ENCODE assay signal across 15 cellular contexts in genomic region chr11:6253196-6253595, GRCh38. TPM values are rescaled to one million over a fixed set of nuclear protein-coding genes. Genes with fewer than 3 reads are reported as not detected.
DNase-seq lines count a peak whose midpoint lies in the region; ATAC-seq and TF ChIP-seq lines count a peak whose summit lies in the region.
"Had no signal": no experiment of that assay in that cellular context is flagged by ENCODE, and none has a peak within 500 bp of the region (broad histone marks: within the 10 kb centered on the region; RNA-seq: fewer than 3 reads in every experiment).

No MANE protein-coding gene starts in this region.

- no peaks in the 10 kb centered on the region for H3K36me3 Mint-ChIP-seq in activated T-helper 17 cell treated with anti-CD3 and anti-CD28 coated beads, Interleukin-2, amount 50 U/mL, for 72 hours (ENCODE audit: low read depth)

- H3K27me3 Mint-ChIP-seq in activated T-helper 17 cell treated with anti-CD3 and anti-CD28 coated beads, Interleukin-2, amount 50 U/mL, for 72 hours = no peaks in the 10 kb centered on the region

- no peak overlapping the region for H3K4me3 Mint-ChIP-seq in activated T-helper 17 cell treated with anti-CD3 and anti-CD28 coated beads, Interleukin-2, amount 50 U/mL, for 72 hours

- DNase-seq in NCI-H2081 treated with DMSO at 0.1 percent for 48 hours (lab: John Stamatoyannopoulos, UW) (no peak), GM03348 (ENCODE audit: low spot score) (no peak)
- DNase-seq: Calu3, GOT3, left lung, NCI-H1417, spleen had no signal

- no peaks in the 10 kb centered on the region for H3K4me1 Mint-ChIP-seq in activated T-helper 17 cell treated with anti-CD3 and anti-CD28 coated beads, Interleukin-2, amount 50 U/mL, for 72 hours

- no peak overlapping the region for H3K27ac Mint-ChIP-seq in activated T-helper 17 cell treated with anti-CD3 and anti-CD28 coated beads, Interleukin-2, amount 50 U/mL, for 72 hours

- ATAC-seq in GM18861 (IDR thresholded peaks at IDR 0.05; ENCODE audit: unreplicated experiment) = peak; percentile 68
- peak; percentile 65 for ATAC-seq in GM21390 (IDR thresholded peaks at IDR 0.05; ENCODE audit: unreplicated experiment)
- ATAC-seq in HG02981 (IDR thresholded peaks at IDR 0.05; ENCODE audit: unreplicated experiment) = peak; percentile 78
- peak; percentile 81 for ATAC-seq in activated T-helper 17 cell treated with anti-CD3 and anti-CD28 coated beads, Interleukin-2, amount 50 U/mL, for 72 hours (replicated peaks)
- no peak for ATAC-seq in SK-N-SH treated with all-trans-retinoic acid at 6 μM for 48 hours
- ATAC-seq in GM21367 (IDR thresholded peaks at IDR 0.05; ENCODE audit: unreplicated experiment) = no peak
- ATAC-seq: left lung had no signal

- no peaks in the 10 kb centered on the region for H3K9me3 Mint-ChIP-seq in activated T-helper 17 cell treated with anti-CD3 and anti-CD28 coated beads, Interleukin-2, amount 50 U/mL, for 72 hours

TF ChIP-seq in SK-N-SH treated with all-trans-retinoic acid at 6 μM for 48 hours, 23 proteins besides CTCF, POLR2A, EP300 and RAD21:
- no peak for TF ChIP-seq ZNF70 (CRISPR knock-in tag; IDR thresholded peaks at IDR 0.05)
- TF ChIP-seq ZC3H10 (CRISPR knock-in tag; IDR thresholded peaks at IDR 0.05) = no peak
- TF ChIP-seq PPARA (CRISPR knock-in tag; IDR thresholded peaks at IDR 0.05; ENCODE audit: borderline replicate concordance) = no peak
- no peak for TF ChIP-seq POU6F1 (CRISPR knock-in tag; IDR thresholded peaks at IDR 0.05; ENCODE audit: borderline replicate concordance, low read depth)
- no peak for TF ChIP-seq TCF4 (CRISPR knock-in tag; IDR thresholded peaks at IDR 0.05; ENCODE audit: borderline replicate concordance)
- TF ChIP-seq ZFP30 (CRISPR knock-in tag; IDR thresholded peaks at IDR 0.05) = no peak
- TF ChIP-seq BACH2 (CRISPR knock-in tag; IDR thresholded peaks at IDR 0.05; ENCODE audit: borderline replicate concordance) = no peak
- TF ChIP-seq CREB5 (CRISPR knock-in tag; IDR thresholded peaks at IDR 0.05; ENCODE audit: low read depth) = no peak
- no peak for TF ChIP-seq SNAI2 (CRISPR knock-in tag; IDR thresholded peaks at IDR 0.05)
- no peak for TF ChIP-seq OSR1 (CRISPR knock-in tag; IDR thresholded peaks at IDR 0.05)
TF ChIP-seq in SK-N-SH treated with all-trans-retinoic acid at 6 μM for 48 hours: peak in this region for 0.

RNA-seq across cellular contexts. Expression of gene CCKBR, which starts 6.4 kb away (rescaled TPM):
- not detected for total RNA-seq in activated T-helper 17 cell treated with anti-CD3 and anti-CD28 coated beads, Interleukin-2, amount 50 U/mL, for 72 hours
- total RNA-seq: Calu3, left lung, NCI-H460, SK-MEL-5, spleen had no signal

RNA-seq across cellular contexts. Expression of gene CNGA4, which starts 14.3 kb away (rescaled TPM):
- total RNA-seq in activated T-helper 17 cell treated with anti-CD3 and anti-CD28 coated beads, Interleukin-2, amount 50 U/mL, for 72 hours = under 1 TPM in 1 of 2 donors, not detected in 1; 0.24 TPM
- total RNA-seq: Calu3, NCI-H460, SK-MEL-5 had no signal

RNA-seq across cellular contexts. Expression of gene FHIP1B, which starts 18.8 kb away (rescaled TPM):
- 10 to 100 TPM; 16.9 to 25.4 TPM for total RNA-seq in activated T-helper 17 cell treated with anti-CD3 and anti-CD28 coated beads, Interleukin-2, amount 50 U/mL, for 72 hours

RNA-seq across cellular contexts. Expression of gene C11orf42, which starts 47.8 kb away (rescaled TPM):
- total RNA-seq in activated T-helper 17 cell treated with anti-CD3 and anti-CD28 coated beads, Interleukin-2, amount 50 U/mL, for 72 hours = not detected
- total RNA-seq: Calu3, left lung, NCI-H460, SK-MEL-5, spleen had no signal

RNA-seq across cellular contexts. Expression of gene OR52W1, which starts 54.2 kb away (rescaled TPM):
- not detected for total RNA-seq in activated T-helper 17 cell treated with anti-CD3 and anti-CD28 coated beads, Interleukin-2, amount 50 U/mL, for 72 hours
- total RNA-seq: Calu3, left lung, NCI-H460, SK-MEL-5, spleen had no signal

Comparison
In these comparisons a context has a peak if more than half of its experiments do, and no peak if none do; other contexts are left out.
1. ATAC-seq: peak in GM18861 (single experiment), GM21390 (single experiment), HG02981 (single experiment) and activated T-helper 17 cell treated with anti-CD3 and anti-CD28 coated beads, Interleukin-2, amount 50 U/mL, for 72 hours (single experiment); none in SK-N-SH treated with all-trans-retinoic acid at 6 μM for 48 hours (single experiment) and GM21367 (single experiment).